ENCODE assay signal across 28 cellular contexts in genomic region chr11:126832387-126832786, GRCh38.
"Had no signal": no experiment of that assay in that cellular context is flagged by ENCODE, and none has a peak within 500 bp of the region (broad histone marks: within the 10 kb centered on the region; RNA-seq: fewer than 3 reads in every experiment).

No MANE protein-coding gene starts in this region.

- H3K4me1 Mint-ChIP-seq: immature natural killer cell; naive thymus-derived CD8-positive, alpha-beta T cell; stimulated activated memory B cell treated with anti-CD40 and anti-IgM and Interleukin-4, amounts not matched to agents 10 μg/mL and 1 μg/mL and 100 μg/mL, for 72 hours; stimulated activated naive CD8-positive, alpha-beta T cell treated with anti-CD3 and anti-CD28 coated beads, Interleukin-15, amount 100 ng/mL, for 72 hours had no signal

- H3K27me3 Mint-ChIP-seq: stimulated activated memory B cell treated with anti-CD40 and anti-IgM and Interleukin-4, amounts not matched to agents 10 μg/mL and 1 μg/mL and 100 μg/mL, for 72 hours; stimulated activated naive CD8-positive, alpha-beta T cell treated with anti-CD3 and anti-CD28 coated beads, Interleukin-15, amount 100 ng/mL, for 72 hours had no signal

- H3K36me3 Mint-ChIP-seq: immature natural killer cell; mesothelial cell of epicardium; naive thymus-derived CD8-positive, alpha-beta T cell; neural progenitor cell; stimulated activated memory B cell treated with anti-CD40 and anti-IgM and Interleukin-4, amounts not matched to agents 10 μg/mL and 1 μg/mL and 100 μg/mL, for 72 hours; type B pancreatic cell had no signal

- H3K27me3 ChIP-seq: neural progenitor cell, neutrophil, right lobe of liver, tibial nerve, uterus had no signal

- H3K4me3 Mint-ChIP-seq: immature natural killer cell; mesothelial cell of epicardium; naive thymus-derived CD8-positive, alpha-beta T cell; nephron progenitor cell; neural progenitor cell; stimulated activated memory B cell treated with anti-CD40 and anti-IgM and Interleukin-4, amounts not matched to agents 10 μg/mL and 1 μg/mL and 100 μg/mL, for 72 hours; stimulated activated naive CD8-positive, alpha-beta T cell treated with anti-CD3 and anti-CD28 coated beads, Interleukin-15, amount 100 ng/mL, for 72 hours; type B pancreatic cell had no signal

- H3K4me3 ChIP-seq: left ventricle myocardium inferior, lung, neural progenitor cell, psoas muscle, right lobe of liver, smooth muscle cell, tibial nerve, uterus had no signal

- H3K9me3 ChIP-seq: left ventricle myocardium inferior, neutrophil, psoas muscle, right lobe of liver, tibial nerve, uterus had no signal

- ATAC-seq: left colon; naive thymus-derived CD8-positive, alpha-beta T cell; psoas muscle; right lobe of liver; stimulated activated memory B cell treated with anti-CD40 and anti-IgM and Interleukin-4, amounts not matched to agents 10 μg/mL and 1 μg/mL and 100 μg/mL, for 72 hours; stimulated activated naive CD8-positive, alpha-beta T cell treated with anti-CD3 and anti-CD28 coated beads, Interleukin-15, amount 100 ng/mL, for 72 hours had no signal

- H3K4me1 ChIP-seq: left ventricle myocardium inferior, neural progenitor cell, parathyroid adenoma, psoas muscle, right lobe of liver, uterus had no signal

- DNase-seq: hypothalamus; immature natural killer cell; kidney; left colon; left ventricle myocardium inferior; mesendoderm; naive thymus-derived CD8-positive, alpha-beta T cell; nephron progenitor cell; occipital lobe; psoas muscle; right lobe of liver; stimulated activated CD4-positive, alpha-beta T cell treated with anti-CD3 and anti-CD28 coated beads, Interleukin-1b, Interleukin-23, amount 100 ng/mL, for 48 hours; stimulated activated CD4-positive, alpha-beta T cell treated with anti-CD3 and anti-CD28 coated beads, Interleukin-2, amount 100 ng/mL, for 48 hours; stimulated activated CD4-positive, alpha-beta T cell treated with anti-CD3 and anti-CD28 coated beads, Interleukin-4, amount 100 ng/mL, for 4 hours; stimulated activated CD8-positive, alpha-beta memory T cell treated with anti-CD3 and anti-CD28 coated beads, Interleukin-4, amount 100 ng/mL, for 48 hours; stimulated activated naive CD4-positive, alpha-beta T cell treated with Interleukin-2 at 50 U/mL for 16 hours; stimulated activated naive CD8-positive, alpha-beta T cell treated with anti-CD3 and anti-CD28 coated beads, Interleukin-15, amount 100 ng/mL, for 72 hours; substantia nigra; uterus had no signal

- H3K27ac ChIP-seq: left ventricle myocardium inferior, neural progenitor cell, neutrophil, parathyroid adenoma, psoas muscle, right lobe of liver, tibial nerve, uterus had no signal

- H3K27ac Mint-ChIP-seq: immature natural killer cell; mesothelial cell of epicardium; neural progenitor cell; stimulated activated memory B cell treated with anti-CD40 and anti-IgM and Interleukin-4, amounts not matched to agents 10 μg/mL and 1 μg/mL and 100 μg/mL, for 72 hours; stimulated activated naive CD8-positive, alpha-beta T cell treated with anti-CD3 and anti-CD28 coated beads, Interleukin-15, amount 100 ng/mL, for 72 hours; type B pancreatic cell had no signal

- H3K9me3 Mint-ChIP-seq: mesothelial cell of epicardium; neural progenitor cell; stimulated activated memory B cell treated with anti-CD40 and anti-IgM and Interleukin-4, amounts not matched to agents 10 μg/mL and 1 μg/mL and 100 μg/mL, for 72 hours; stimulated activated naive CD8-positive, alpha-beta T cell treated with anti-CD3 and anti-CD28 coated beads, Interleukin-15, amount 100 ng/mL, for 72 hours had no signal

- H3K36me3 ChIP-seq: left ventricle myocardium inferior, neural progenitor cell, neutrophil, right lobe of liver, uterus had no signal
